In genomic region chr22:35401863-35402262, GRCh38 we compare ENCODE assay signal across 14 cellular contexts. TPM values are rescaled to one million over a fixed set of nuclear protein-coding genes. Genes with fewer than 3 reads are reported as not detected.
DNase-seq lines count a peak whose midpoint lies in the region; ATAC-seq and TF ChIP-seq lines count a peak whose summit lies in the region.
"Had no signal": no experiment of that assay in that cellular context is flagged by ENCODE, and none has a peak within 500 bp of the region (broad histone marks: within the 10 kb centered on the region; RNA-seq: fewer than 3 reads in every experiment).

No MANE protein-coding gene starts in this region.

- H3K27me3 Mint-ChIP-seq in activated naive CD4-positive, alpha-beta T cell treated with anti-CD3 and anti-CD28 coated beads, Interleukin-2, amount 10 ng/mL, durations not matched to agents 7 days and 5 days = no peaks in the 10 kb centered on the region
- H3K27me3 Mint-ChIP-seq in type B pancreatic cell = no peaks in the 10 kb centered on the region

- intact Hi-C loops in PC-3 (cut with micrococcal nuclease) = no loop called here

- POLR2A ChIA-PET in PC-3 (lab: Charles Lee; ENCODE audit: unreplicated experiment) = no interaction called here

- H4K20me1 ChIP-seq in PC-3 (ENCODE audit: low read length) = no peaks in the 10 kb centered on the region

- 91% methylated on average over 6 of the region's 6 CpGs for WGBS in ectodermal cell, 2 experiments

- peak overlapping the region; percentile 87 for H3K4me2 ChIP-seq in PC-3 (ENCODE audit: low read length)

- BruUV-seq in PC-3 (replicated peaks; lab: Mats Ljungman, UMichigan) = no TSS peak

- peaks cover 61% of the 10 kb centered on the region for H3K4me1 Mint-ChIP-seq in activated naive CD4-positive, alpha-beta T cell treated with anti-CD3 and anti-CD28 coated beads, Interleukin-2, amount 10 ng/mL, durations not matched to agents 7 days and 5 days
- H3K4me1 Mint-ChIP-seq in type B pancreatic cell (ENCODE audit: unreplicated experiment) = peaks cover 28% of the 10 kb centered on the region

- no peaks in the 10 kb centered on the region for H3K9me2 ChIP-seq in PC-3 (replicated peaks; ENCODE audit: low read length)

- H3K36me3 ChIP-seq in PC-3 (ENCODE audit: low read depth, low read length) = peaks cover 22% of the 10 kb centered on the region; the same call in 1 of the 2 replicates
- H3K36me3 ChIP-seq in ectodermal cell (ENCODE audit: control insufficient read depth, insufficient read depth, low read length) = peaks cover 21% of the 10 kb centered on the region

- H3K9ac ChIP-seq in PC-3 (ENCODE audit: low read length) = no peak overlapping the region

- H3F3A ChIP-seq in PC-3 (ENCODE audit: low read length, unreplicated experiment) = no peaks in the 10 kb centered on the region

- peaks cover 38% of the 10 kb centered on the region for H3K36me3 Mint-ChIP-seq in activated naive CD4-positive, alpha-beta T cell treated with anti-CD3 and anti-CD28 coated beads, Interleukin-2, amount 10 ng/mL, durations not matched to agents 7 days and 5 days
- no peaks in the 10 kb centered on the region for H3K36me3 Mint-ChIP-seq in type B pancreatic cell

- H3K4me3 Mint-ChIP-seq in activated naive CD4-positive, alpha-beta T cell treated with anti-CD3 and anti-CD28 coated beads, Interleukin-2, amount 10 ng/mL, durations not matched to agents 7 days and 5 days = peak overlapping the region; percentile 99
- H3K4me3 Mint-ChIP-seq in type B pancreatic cell = peak overlapping the region; percentile 90

- H3K9me3 Mint-ChIP-seq in activated naive CD4-positive, alpha-beta T cell treated with anti-CD3 and anti-CD28 coated beads, Interleukin-2, amount 10 ng/mL, durations not matched to agents 7 days and 5 days = no peaks in the 10 kb centered on the region
- H3K9me3 Mint-ChIP-seq in type B pancreatic cell = no peaks in the 10 kb centered on the region

- H3K27me3 ChIP-seq in PC-3 (ENCODE audit: low read length) = no peaks in the 10 kb centered on the region
- H3K27me3 ChIP-seq in ectodermal cell (ENCODE audit: control insufficient read depth, insufficient read depth, low read length, poor library complexity, severe bottlenecking) = no peaks in the 10 kb centered on the region
- H3K27me3 ChIP-seq: SJSA1 had no signal

- peaks cover 18% of the 10 kb centered on the region for H3K4me1 ChIP-seq in PC-3 (ENCODE audit: insufficient read depth, low read length)
- H3K4me1 ChIP-seq in ectodermal cell (ENCODE audit: control insufficient read depth, insufficient read depth, low read length) = peaks cover 12% of the 10 kb centered on the region

- no peak for DNase-seq in activated naive CD4-positive, alpha-beta T cell treated with anti-CD3 and anti-CD28 coated beads, Interleukin-2, amount 10 ng/mL, durations not matched to agents 7 days and 5 days
- no peak for DNase-seq in activated naive CD4-positive, alpha-beta T cell treated with Interleukin-2 at 50 U/mL for 16 hours
- DNase-seq in PC-3 (no peak), type B pancreatic cell (ENCODE audit: extremely low spot score, unreplicated experiment) (no peak), DMS53 (lab: John Stamatoyannopoulos, UW) (no peak), NCI-H82 (lab: John Stamatoyannopoulos, UW) (no peak)
- DNase-seq: activated CD4-positive, CD25-positive, alpha-beta regulatory T cell; NCI-H1092; NCI-H524 had no signal

- H3K79me2 ChIP-seq in PC-3 (ENCODE audit: low read length) = peaks cover 29% of the 10 kb centered on the region

- H2AFZ ChIP-seq in PC-3 (ENCODE audit: low read length) = no peak overlapping the region

- H3K4me3 ChIP-seq in PC-3 (ENCODE audit: low read length) = 0 out of 2 replicates have a peak overlapping the region, but pooled peaks have one; percentile 94
- peak overlapping the region; percentile 80 for H3K4me3 ChIP-seq in ectodermal cell (ENCODE audit: insufficient read depth, low read depth, low read length)
- H3K4me3 ChIP-seq: coronary artery, SJSA1, skin epidermis had no signal

- H3K9me3 ChIP-seq in PC-3 (ENCODE audit: low read length) (no peaks in the 10 kb centered on the region), ectodermal cell (ENCODE audit: control insufficient read depth, low read length) (no peaks in the 10 kb centered on the region)

- ATAC-seq in PC-3 (no peak), HG02623 (IDR thresholded peaks at IDR 0.05; ENCODE audit: unreplicated experiment) (no peak)

- no peak overlapping the region for H3K27ac ChIP-seq in PC-3 (ENCODE audit: low read length)
- no peak overlapping the region for H3K27ac ChIP-seq in ectodermal cell (ENCODE audit: insufficient read depth, low read depth, low read length, poor library complexity, severe bottlenecking)
- H3K27ac ChIP-seq: coronary artery, SJSA1, skin epidermis had no signal

- peak overlapping the region; percentile 29 for H3K27ac Mint-ChIP-seq in activated naive CD4-positive, alpha-beta T cell treated with anti-CD3 and anti-CD28 coated beads, Interleukin-2, amount 10 ng/mL, durations not matched to agents 7 days and 5 days
- peak overlapping the region; percentile 45 for H3K27ac Mint-ChIP-seq in type B pancreatic cell

- TF ChIP-seq CTCF in PC-3 (conservative IDR thresholded peaks at IDR 0.05; ENCODE audit: low read depth, low read length) = no peak
- no peak for TF ChIP-seq CTCF in type B pancreatic cell (conservative IDR thresholded peaks at IDR 0.05)

- CTCF ChIA-PET in activated naive CD4-positive, alpha-beta T cell treated with anti-CD3 and anti-CD28 coated beads, Interleukin-2, amount 10 ng/mL, durations not matched to agents 7 days and 5 days (lab: Charles Lee) = no interaction called here
- CTCF ChIA-PET in PC-3 (lab: Charles Lee) = no interaction called here

RNA-seq across cellular contexts. Expression of gene MCM5, which starts 1.9 kb away (rescaled TPM):
- total RNA-seq in PC-3 (2014; rRNA removed) (112 and 131 TPM in 2 replicates), type B pancreatic cell (ENCODE audit: low replicate concordance) (45.5 and 98.0 TPM in 2 replicates)
- 175 TPM for polyA plus RNA-seq in ectodermal cell (2013, experiment 1 of 4)
- polyA plus RNA-seq in ectodermal cell (2013, experiment 2 of 4) = 182 TPM
- 140 TPM for polyA plus RNA-seq in ectodermal cell (2013, experiment 3 of 4)
- 127 TPM for polyA plus RNA-seq in ectodermal cell (2013, experiment 4 of 4)

RNA-seq across cellular contexts. Expression of gene HMOX1, which starts 21.0 kb away (rescaled TPM):
- total RNA-seq in PC-3 (2014; rRNA removed) = 14.5 and 16.5 TPM in 2 replicates
- 7.8 TPM for polyA plus RNA-seq in ectodermal cell (2013, experiment 1 of 4)
- polyA plus RNA-seq in ectodermal cell (2013, experiment 2 of 4) = 8.9 TPM
- polyA plus RNA-seq in ectodermal cell (2013, experiment 3 of 4) = 9.2 TPM
- polyA plus RNA-seq in ectodermal cell (2013, experiment 4 of 4) = 7.3 TPM
- 4.1 and 7.7 TPM in 2 replicates for total RNA-seq in type B pancreatic cell (ENCODE audit: low replicate concordance)
